In the genomic region with DNA sequence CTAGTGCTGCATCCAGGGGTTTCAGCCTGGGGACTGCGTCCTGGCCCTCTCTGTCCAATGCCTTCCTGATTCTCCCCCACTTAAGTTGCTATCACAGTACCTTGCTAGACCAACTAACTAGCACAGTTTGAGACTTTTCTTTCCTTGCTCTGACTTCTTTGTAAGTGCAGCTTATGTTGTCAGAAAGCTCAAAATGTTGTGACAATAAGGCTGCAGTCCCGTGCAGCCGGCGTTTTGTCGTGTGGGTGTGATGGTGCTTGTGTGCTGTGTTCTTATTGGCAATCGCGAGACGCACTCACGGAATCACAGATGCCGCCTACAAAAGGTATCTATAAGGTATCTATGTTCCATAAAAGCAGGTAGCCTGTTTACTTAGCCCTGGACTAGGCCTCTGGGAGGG, we compare ENCODE assay signal across 2 cellular contexts.
TF ChIP-seq lines count a peak whose summit lies in the region.

No MANE protein-coding gene starts in this region.

TF ChIP-seq in IMR-90, 13 proteins besides CTCF, POLR2A, EP300 and RAD21 (continued from another document):
- no peak for TF ChIP-seq RCOR1 (IDR thresholded peaks at IDR 0.05; ENCODE audit: insufficient replicate concordance, low read length)
- TF ChIP-seq, protein P1, sequence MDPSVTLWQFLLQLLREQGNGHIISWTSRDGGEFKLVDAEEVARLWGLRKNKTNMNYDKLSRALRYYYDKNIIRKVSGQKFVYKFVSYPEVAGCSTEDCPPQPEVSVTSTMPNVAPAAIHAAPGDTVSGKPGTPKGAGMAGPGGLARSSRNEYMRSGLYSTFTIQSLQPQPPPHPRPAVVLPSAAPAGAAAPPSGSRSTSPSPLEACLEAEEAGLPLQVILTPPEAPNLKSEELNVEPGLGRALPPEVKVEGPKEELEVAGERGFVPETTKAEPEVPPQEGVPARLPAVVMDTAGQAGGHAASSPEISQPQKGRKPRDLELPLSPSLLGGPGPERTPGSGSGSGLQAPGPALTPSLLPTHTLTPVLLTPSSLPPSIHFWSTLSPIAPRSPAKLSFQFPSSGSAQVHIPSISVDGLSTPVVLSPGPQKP (IDR thresholded peaks at IDR 0.05; ENCODE audit: borderline replicate concordance, low read depth, low read length) = no peak
- TF ChIP-seq RFX5 (IDR thresholded peaks at IDR 0.05; ENCODE audit: low read depth, low read length) = no peak
- TF ChIP-seq NFE2L2 (IDR thresholded peaks at IDR 0.05; ENCODE audit: low read depth, low read length) = no peak
- no peak for TF ChIP-seq CHD1 (IDR thresholded peaks at IDR 0.05; ENCODE audit: low read depth, low read length)
- TF ChIP-seq, protein P2, sequence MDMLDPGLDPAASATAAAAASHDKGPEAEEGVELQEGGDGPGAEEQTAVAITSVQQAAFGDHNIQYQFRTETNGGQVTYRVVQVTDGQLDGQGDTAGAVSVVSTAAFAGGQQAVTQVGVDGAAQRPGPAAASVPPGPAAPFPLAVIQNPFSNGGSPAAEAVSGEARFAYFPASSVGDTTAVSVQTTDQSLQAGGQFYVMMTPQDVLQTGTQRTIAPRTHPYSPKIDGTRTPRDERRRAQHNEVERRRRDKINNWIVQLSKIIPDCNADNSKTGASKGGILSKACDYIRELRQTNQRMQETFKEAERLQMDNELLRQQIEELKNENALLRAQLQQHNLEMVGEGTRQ (IDR thresholded peaks at IDR 0.05; ENCODE audit: low read depth, low read length) = no peak
- TF ChIP-seq MXI1 (IDR thresholded peaks at IDR 0.05; ENCODE audit: borderline replicate concordance, low read depth, low read length) = no peak

TF ChIP-seq in neural cell, 6 proteins besides CTCF, POLR2A, EP300 and RAD21 (continued from another document):
- TF ChIP-seq, protein P3, sequence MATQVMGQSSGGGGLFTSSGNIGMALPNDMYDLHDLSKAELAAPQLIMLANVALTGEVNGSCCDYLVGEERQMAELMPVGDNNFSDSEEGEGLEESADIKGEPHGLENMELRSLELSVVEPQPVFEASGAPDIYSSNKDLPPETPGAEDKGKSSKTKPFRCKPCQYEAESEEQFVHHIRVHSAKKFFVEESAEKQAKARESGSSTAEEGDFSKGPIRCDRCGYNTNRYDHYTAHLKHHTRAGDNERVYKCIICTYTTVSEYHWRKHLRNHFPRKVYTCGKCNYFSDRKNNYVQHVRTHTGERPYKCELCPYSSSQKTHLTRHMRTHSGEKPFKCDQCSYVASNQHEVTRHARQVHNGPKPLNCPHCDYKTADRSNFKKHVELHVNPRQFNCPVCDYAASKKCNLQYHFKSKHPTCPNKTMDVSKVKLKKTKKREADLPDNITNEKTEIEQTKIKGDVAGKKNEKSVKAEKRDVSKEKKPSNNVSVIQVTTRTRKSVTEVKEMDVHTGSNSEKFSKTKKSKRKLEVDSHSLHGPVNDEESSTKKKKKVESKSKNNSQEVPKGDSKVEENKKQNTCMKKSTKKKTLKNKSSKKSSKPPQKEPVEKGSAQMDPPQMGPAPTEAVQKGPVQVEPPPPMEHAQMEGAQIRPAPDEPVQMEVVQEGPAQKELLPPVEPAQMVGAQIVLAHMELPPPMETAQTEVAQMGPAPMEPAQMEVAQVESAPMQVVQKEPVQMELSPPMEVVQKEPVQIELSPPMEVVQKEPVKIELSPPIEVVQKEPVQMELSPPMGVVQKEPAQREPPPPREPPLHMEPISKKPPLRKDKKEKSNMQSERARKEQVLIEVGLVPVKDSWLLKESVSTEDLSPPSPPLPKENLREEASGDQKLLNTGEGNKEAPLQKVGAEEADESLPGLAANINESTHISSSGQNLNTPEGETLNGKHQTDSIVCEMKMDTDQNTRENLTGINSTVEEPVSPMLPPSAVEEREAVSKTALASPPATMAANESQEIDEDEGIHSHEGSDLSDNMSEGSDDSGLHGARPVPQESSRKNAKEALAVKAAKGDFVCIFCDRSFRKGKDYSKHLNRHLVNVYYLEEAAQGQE (IDR thresholded peaks at IDR 0.05; ENCODE audit: borderline replicate concordance) = peak; percentile 54
TF ChIP-seq in neural cell: peak in this region for 2.
